ENCODE assay signal across 10 cellular contexts in genomic region chr3:42846682-42847522, GRCh38. TPM values are rescaled to one million over a fixed set of nuclear protein-coding genes. Genes with fewer than 3 reads are reported as not detected.
DNase-seq lines count a peak whose midpoint lies in the region; ATAC-seq and TF ChIP-seq lines count a peak whose summit lies in the region.
"Had no signal": no experiment of that assay in that cellular context is flagged by ENCODE, and none has a peak within 500 bp of the region (broad histone marks: within the 10 kb centered on the region; RNA-seq: fewer than 3 reads in every experiment).

No MANE protein-coding gene starts in this region.

- TF ChIP-seq POLR2A in upper lobe of left lung (IDR thresholded peaks at IDR 0.05): no peak

- peaks cover 7 to 31% (median 16%) of the 10 kb centered on the region in 4 donors for H3K4me1 ChIP-seq in upper lobe of left lung

- WGBS in upper lobe of left lung, 2 donors: 41 to 49% methylated on average over 5 of the region's 5 CpGs

- no peak overlapping the region for H3K4me3 Mint-ChIP-seq in activated naive CD4-positive, alpha-beta T cell treated with anti-CD3 and anti-CD28 coated beads, Interleukin-2, amount 10 ng/mL, durations not matched to agents 7 days and 5 days

- no peak for TF ChIP-seq CTCF in upper lobe of left lung (IDR thresholded peaks at IDR 0.05)

- peaks cover 17% of the 10 kb centered on the region for H3K4me1 Mint-ChIP-seq in activated naive CD4-positive, alpha-beta T cell treated with anti-CD3 and anti-CD28 coated beads, Interleukin-2, amount 10 ng/mL, durations not matched to agents 7 days and 5 days

- peak overlapping the region in 3 of 4 donors; percentile 54 to 67 (median 59) for H3K27ac ChIP-seq in upper lobe of left lung

- no peaks in the 10 kb centered on the region for H3K9me3 ChIP-seq in upper lobe of left lung

- CTCF ChIA-PET in activated naive CD4-positive, alpha-beta T cell treated with anti-CD3 and anti-CD28 coated beads, Interleukin-2, amount 10 ng/mL, durations not matched to agents 7 days and 5 days (lab: Charles Lee): no interaction called here

- no peak for DNase-seq in activated naive CD4-positive, alpha-beta T cell treated with anti-CD3 and anti-CD28 coated beads, Interleukin-2, amount 10 ng/mL, durations not matched to agents 7 days and 5 days
- no peak for DNase-seq in activated naive CD4-positive, alpha-beta T cell (lab: John Stamatoyannopoulos, UW)
- peak; percentile 84 for DNase-seq in SKM-1 treated with dmso at 0.1 percent for 144 hours (lab: John Stamatoyannopoulos, UW; ENCODE audit: unreplicated experiment)
- DNase-seq in left lobe of liver (ENCODE audit: low spot score): peak; percentile 44
- DNase-seq in upper lobe of left lung: peak in 1 of 2 donors; percentile 31
- no peak for DNase-seq in kidney glomerular epithelial cell (lab: John Stamatoyannopoulos, UW)
- no peak for DNase-seq in UCSD-AML1 (lab: John Stamatoyannopoulos, UW; ENCODE audit: unreplicated experiment)
- no peak for DNase-seq in EL

- peaks cover 8% of the 10 kb centered on the region for H3K27me3 Mint-ChIP-seq in activated naive CD4-positive, alpha-beta T cell treated with anti-CD3 and anti-CD28 coated beads, Interleukin-2, amount 10 ng/mL, durations not matched to agents 7 days and 5 days

- H3K9me3 Mint-ChIP-seq in activated naive CD4-positive, alpha-beta T cell treated with anti-CD3 and anti-CD28 coated beads, Interleukin-2, amount 10 ng/mL, durations not matched to agents 7 days and 5 days: no peaks in the 10 kb centered on the region

- ATAC-seq in left lobe of liver (peak; percentile 47), upper lobe of left lung (ENCODE audit: low FRiP score in 2 of 2) (peak; percentile 47 to 51)

- H3K27me3 ChIP-seq in upper lobe of left lung: no peaks in the 10 kb centered on the region

- H3K4me3 ChIP-seq in upper lobe of left lung: no peak overlapping the region

- H3K27ac Mint-ChIP-seq in activated naive CD4-positive, alpha-beta T cell treated with anti-CD3 and anti-CD28 coated beads, Interleukin-2, amount 10 ng/mL, durations not matched to agents 7 days and 5 days: peak overlapping the region; percentile 21

- H3K36me3 ChIP-seq in upper lobe of left lung: no peaks in the 10 kb centered on the region

- H3K36me3 Mint-ChIP-seq in activated naive CD4-positive, alpha-beta T cell treated with anti-CD3 and anti-CD28 coated beads, Interleukin-2, amount 10 ng/mL, durations not matched to agents 7 days and 5 days: no peaks in the 10 kb centered on the region

- no peak for TF ChIP-seq EP300 in upper lobe of left lung (IDR thresholded peaks at IDR 0.05)

RNA-seq across cellular contexts. Expression of gene CYP8B1, which starts 28.8 kb away (rescaled TPM):
- total RNA-seq in left lobe of liver (425 TPM), upper lobe of left lung (under 1 TPM in 2 of 6 donors, not detected in 4; 0.13 to 0.14 TPM)
- total RNA-seq: kidney epithelial cell, temporal lobe had no signal

RNA-seq across cellular contexts. Expression of gene ACKR2, which starts 37.7 kb away (rescaled TPM):
- total RNA-seq in left lobe of liver (17.6 TPM), upper lobe of left lung (1 to 10 TPM in 5 of 6 donors, not detected in 1; 1.1 to 8.2 (median 2.3) TPM)

RNA-seq across cellular contexts. Expression of gene HIGD1A, which starts 42.6 kb away (rescaled TPM):
- total RNA-seq in left lobe of liver (112 TPM), upper lobe of left lung (100 to 1,000 TPM in 2 of 6 donors, 10 to 100 TPM in 4; 26.2 to 108 (median 73.3) TPM)

RNA-seq across cellular contexts. Expression of gene ZNF662, which starts 59.0 kb away (rescaled TPM):
- total RNA-seq in left lobe of liver (3.0 TPM), upper lobe of left lung (10 to 100 TPM in 1 of 6 donors, 1 to 10 TPM in 5; 4.1 to 10.5 (median 6.3) TPM)

Comparison
In these comparisons a context has a peak if more than half of its experiments do, and no peak if none do; other contexts are left out.
1. DNase-seq: peak in SKM-1 treated with dmso at 0.1 percent for 144 hours (single experiment) and left lobe of liver (single experiment); none in activated naive CD4-positive, alpha-beta T cell treated with anti-CD3 and anti-CD28 coated beads, Interleukin-2, amount 10 ng/mL, durations not matched to agents 7 days and 5 days (single experiment), activated naive CD4-positive, alpha-beta T cell (0 of 4), kidney glomerular epithelial cell (single experiment), UCSD-AML1 (single experiment) and EL (single experiment).
2. RNA of gene CYP8B1, which starts 28.8 kb away (total RNA-seq): 425 TPM in left lobe of liver (single experiment); 0.13 to 0.14 TPM in upper lobe of left lung; every median in the first group is over 100 times any median in the second.